8 cellular contexts compared by ENCODE assay signal in genomic region chr11:112555491-112556364, GRCh38.
A peak's percentile ranks its signal among the peaks of the same experiment; 100 is the strongest.
DNase-seq lines count a peak whose midpoint lies in the region; TF ChIP-seq lines count a peak whose summit lies in the region.

No MANE protein-coding gene starts in this region.

- no TSS peak for BruUV-seq in PC-9 (replicated peaks; lab: Mats Ljungman, UMichigan)

- H3K79me2 ChIP-seq in GM23248 (ENCODE audit: insufficient read depth) (no peaks in the 10 kb centered on the region), PC-9 (ENCODE audit: low read depth) (no peaks in the 10 kb centered on the region)

- no peak overlapping the region for H3K27ac ChIP-seq in GM23248
- no peak overlapping the region for H3K27ac ChIP-seq in PC-9
- no peak overlapping the region for H3K27ac ChIP-seq in uterus

- H4K20me1 ChIP-seq in GM23248 (ENCODE audit: insufficient read depth) = no peaks in the 10 kb centered on the region
- H4K20me1 ChIP-seq in PC-9 (ENCODE audit: insufficient read depth) = no peaks in the 10 kb centered on the region

- POLR2A ChIA-PET in PC-9 (lab: Charles Lee; ENCODE audit: unreplicated experiment) = no interaction called here

- H3K9me3 ChIP-seq in GM23248 (ENCODE audit: low read depth) (no peaks in the 10 kb centered on the region), PC-9 (ENCODE audit: insufficient read depth, low read depth) (no peaks in the 10 kb centered on the region), uterus (no peaks in the 10 kb centered on the region)

- TF ChIP-seq POLR2A in uterus (IDR thresholded peaks at IDR 0.05) = no peak

- H3F3A ChIP-seq in GM23248 (ENCODE audit: insufficient read depth) (no peaks in the 10 kb centered on the region), PC-9 (ENCODE audit: insufficient read depth, low read depth) (peaks cover 4% of the 10 kb centered on the region; the same call in 1 of the 2 replicates)

- H3K27me3 ChIP-seq in GM23248 (replicated peaks; ENCODE audit: insufficient read depth) (no peaks in the 10 kb centered on the region; the same call in 1 of the 2 replicates), PC-9 (ENCODE audit: insufficient read depth, low read depth) (no peaks in the 10 kb centered on the region), uterus (no peaks in the 10 kb centered on the region)

- H3K9me2 ChIP-seq in GM23248 (ENCODE audit: insufficient read depth) (no peaks in the 10 kb centered on the region), PC-9 (ENCODE audit: insufficient read depth) (no peaks in the 10 kb centered on the region)

- H2AFZ ChIP-seq in GM23248 (no peak overlapping the region), PC-9 (no peak overlapping the region)

- H3K36me3 ChIP-seq in GM23248 (ENCODE audit: low read depth) = no peaks in the 10 kb centered on the region
- H3K36me3 ChIP-seq in PC-9 (ENCODE audit: low read depth) = no peaks in the 10 kb centered on the region
- H3K36me3 ChIP-seq in uterus = no peaks in the 10 kb centered on the region

- intact Hi-C loops in PC-9 (cut with micrococcal nuclease; ENCODE audit: unreplicated experiment) = loop anchor here (10.0 kb wide), 1 partner anchor 261 kb away; no protein-coding TSS in a partner anchor
- intact Hi-C loops in uterus (cut with DNase I; ENCODE audit: low total_unique reads) = no loop called here

- CTCF ChIA-PET in PC-9 (lab: Charles Lee) = interaction anchor here (0.7 kb wide), 1 partner anchor 31 kb away, joined by 3 read pairs; no protein-coding TSS in a partner anchor

- H3K4me3 ChIP-seq in GM23248 = no peak overlapping the region
- H3K4me3 ChIP-seq in PC-9 = no peak overlapping the region
- no peak overlapping the region for H3K4me3 ChIP-seq in uterus

- H3K4me1 ChIP-seq in GM23248 (ENCODE audit: insufficient read depth) (no peaks in the 10 kb centered on the region), PC-9 (replicated peaks; ENCODE audit: insufficient read depth) (peaks cover 21% of the 10 kb centered on the region), uterus (no peaks in the 10 kb centered on the region)

- peak; percentile 72 for TF ChIP-seq CTCF in PC-9 (conservative IDR thresholded peaks at IDR 0.05)
- TF ChIP-seq CTCF in uterus (IDR thresholded peaks at IDR 0.05) = peak; percentile 14 to 46 (median 33)

- in situ Hi-C loops in GM23248 (cut with MboI) = no loop called here

- H3K9ac ChIP-seq in GM23248 = no peak overlapping the region

- DNase-seq in C1 segment of cervical spinal cord (lab: John Stamatoyannopoulos, UW) = peak in 11 of 14 donors; percentile 5 to 66 (median 29)
- DNase-seq in GM23248 = peak; percentile 34
- no peak for DNase-seq in PC-9
- DNase-seq in activated T-helper 9 cell treated with anti-CD3 and anti-CD28 coated beads, Interleukin-2, amount 50 U/mL, for 16 hours (ENCODE audit: low read depth) = peak; percentile 39
- peak; percentile 2 for DNase-seq in glomerular endothelial cell (ENCODE audit: extremely low read depth, low read depth, low spot score)
- DNase-seq in pons (ENCODE audit: low spot score) = peak; percentile 55
- peak; percentile 22 to 30 for DNase-seq in uterus
- DNase-seq in dedifferentiated amniotic fluid mesenchymal stem cell (ENCODE audit: extremely low spot score) = no peak

- 66 to 69% methylated on average over 10 of the region's 10 CpGs for WGBS in GM23248 (ENCODE audit: low coverage in 1 of 2, low lambda C conversion rate in 2 of 2, missing lambda C conversion rate in 2 of 2), 2 experiments

- H3K4me2 ChIP-seq in GM23248 (ENCODE audit: unreplicated experiment) (no peak overlapping the region), PC-9 (no peak overlapping the region)

Comparison
In these comparisons a context has a peak if more than half of its experiments do, and no peak if none do; other contexts are left out.
1. DNase-seq: peak in C1 segment of cervical spinal cord (11 of 14), GM23248 (single experiment), activated T-helper 9 cell treated with anti-CD3 and anti-CD28 coated beads, Interleukin-2, amount 50 U/mL, for 16 hours (single experiment), glomerular endothelial cell (single experiment), pons (single experiment) and uterus (2 of 2); none in PC-9 (0 of 2) and dedifferentiated amniotic fluid mesenchymal stem cell (single experiment).